1 cellular context compared by ENCODE assay signal in the genomic region with DNA sequence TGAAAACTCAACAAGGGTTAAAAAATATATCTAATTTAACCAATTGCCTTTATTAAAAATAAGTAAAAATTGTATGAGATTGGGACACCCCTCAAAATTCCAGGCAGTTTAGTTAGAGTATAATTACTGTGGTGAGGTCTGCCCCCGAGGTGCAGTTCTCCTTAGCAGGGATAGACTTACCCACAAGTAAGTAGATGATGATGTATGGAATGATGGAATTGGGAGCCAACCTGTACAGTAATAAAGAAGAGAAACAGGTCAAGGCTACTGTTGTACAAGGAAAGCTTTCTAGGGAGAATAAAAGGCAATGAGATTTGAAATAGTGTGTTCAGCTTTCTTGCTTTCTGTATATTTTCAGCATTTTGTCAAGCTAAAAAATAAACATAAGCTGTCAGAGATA.
TF ChIP-seq lines count a peak whose summit lies in the region.

No MANE protein-coding gene starts in this region.

TF ChIP-seq in GM23338, 12 proteins besides CTCF, POLR2A, EP300 and RAD21 (continued from another document):
- TF ChIP-seq, protein P1, sequence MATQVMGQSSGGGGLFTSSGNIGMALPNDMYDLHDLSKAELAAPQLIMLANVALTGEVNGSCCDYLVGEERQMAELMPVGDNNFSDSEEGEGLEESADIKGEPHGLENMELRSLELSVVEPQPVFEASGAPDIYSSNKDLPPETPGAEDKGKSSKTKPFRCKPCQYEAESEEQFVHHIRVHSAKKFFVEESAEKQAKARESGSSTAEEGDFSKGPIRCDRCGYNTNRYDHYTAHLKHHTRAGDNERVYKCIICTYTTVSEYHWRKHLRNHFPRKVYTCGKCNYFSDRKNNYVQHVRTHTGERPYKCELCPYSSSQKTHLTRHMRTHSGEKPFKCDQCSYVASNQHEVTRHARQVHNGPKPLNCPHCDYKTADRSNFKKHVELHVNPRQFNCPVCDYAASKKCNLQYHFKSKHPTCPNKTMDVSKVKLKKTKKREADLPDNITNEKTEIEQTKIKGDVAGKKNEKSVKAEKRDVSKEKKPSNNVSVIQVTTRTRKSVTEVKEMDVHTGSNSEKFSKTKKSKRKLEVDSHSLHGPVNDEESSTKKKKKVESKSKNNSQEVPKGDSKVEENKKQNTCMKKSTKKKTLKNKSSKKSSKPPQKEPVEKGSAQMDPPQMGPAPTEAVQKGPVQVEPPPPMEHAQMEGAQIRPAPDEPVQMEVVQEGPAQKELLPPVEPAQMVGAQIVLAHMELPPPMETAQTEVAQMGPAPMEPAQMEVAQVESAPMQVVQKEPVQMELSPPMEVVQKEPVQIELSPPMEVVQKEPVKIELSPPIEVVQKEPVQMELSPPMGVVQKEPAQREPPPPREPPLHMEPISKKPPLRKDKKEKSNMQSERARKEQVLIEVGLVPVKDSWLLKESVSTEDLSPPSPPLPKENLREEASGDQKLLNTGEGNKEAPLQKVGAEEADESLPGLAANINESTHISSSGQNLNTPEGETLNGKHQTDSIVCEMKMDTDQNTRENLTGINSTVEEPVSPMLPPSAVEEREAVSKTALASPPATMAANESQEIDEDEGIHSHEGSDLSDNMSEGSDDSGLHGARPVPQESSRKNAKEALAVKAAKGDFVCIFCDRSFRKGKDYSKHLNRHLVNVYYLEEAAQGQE (IDR thresholded peaks at IDR 0.05; ENCODE audit: unreplicated experiment): no peak
- TF ChIP-seq ZNF114 (CRISPR knock-in tag; IDR thresholded peaks at IDR 0.05) (no peak), CREB1 (CRISPR knock-in tag; IDR thresholded peaks at IDR 0.05; ENCODE audit: low read depth) (no peak), EZH2phosphoT487 (IDR thresholded peaks at IDR 0.05; ENCODE audit: unreplicated experiment) (no peak), JUNB (IDR thresholded peaks at IDR 0.05; ENCODE audit: unreplicated experiment) (no peak), STAT1 (IDR thresholded peaks at IDR 0.05; ENCODE audit: unreplicated experiment) (no peak)
- TF ChIP-seq, protein P2, sequence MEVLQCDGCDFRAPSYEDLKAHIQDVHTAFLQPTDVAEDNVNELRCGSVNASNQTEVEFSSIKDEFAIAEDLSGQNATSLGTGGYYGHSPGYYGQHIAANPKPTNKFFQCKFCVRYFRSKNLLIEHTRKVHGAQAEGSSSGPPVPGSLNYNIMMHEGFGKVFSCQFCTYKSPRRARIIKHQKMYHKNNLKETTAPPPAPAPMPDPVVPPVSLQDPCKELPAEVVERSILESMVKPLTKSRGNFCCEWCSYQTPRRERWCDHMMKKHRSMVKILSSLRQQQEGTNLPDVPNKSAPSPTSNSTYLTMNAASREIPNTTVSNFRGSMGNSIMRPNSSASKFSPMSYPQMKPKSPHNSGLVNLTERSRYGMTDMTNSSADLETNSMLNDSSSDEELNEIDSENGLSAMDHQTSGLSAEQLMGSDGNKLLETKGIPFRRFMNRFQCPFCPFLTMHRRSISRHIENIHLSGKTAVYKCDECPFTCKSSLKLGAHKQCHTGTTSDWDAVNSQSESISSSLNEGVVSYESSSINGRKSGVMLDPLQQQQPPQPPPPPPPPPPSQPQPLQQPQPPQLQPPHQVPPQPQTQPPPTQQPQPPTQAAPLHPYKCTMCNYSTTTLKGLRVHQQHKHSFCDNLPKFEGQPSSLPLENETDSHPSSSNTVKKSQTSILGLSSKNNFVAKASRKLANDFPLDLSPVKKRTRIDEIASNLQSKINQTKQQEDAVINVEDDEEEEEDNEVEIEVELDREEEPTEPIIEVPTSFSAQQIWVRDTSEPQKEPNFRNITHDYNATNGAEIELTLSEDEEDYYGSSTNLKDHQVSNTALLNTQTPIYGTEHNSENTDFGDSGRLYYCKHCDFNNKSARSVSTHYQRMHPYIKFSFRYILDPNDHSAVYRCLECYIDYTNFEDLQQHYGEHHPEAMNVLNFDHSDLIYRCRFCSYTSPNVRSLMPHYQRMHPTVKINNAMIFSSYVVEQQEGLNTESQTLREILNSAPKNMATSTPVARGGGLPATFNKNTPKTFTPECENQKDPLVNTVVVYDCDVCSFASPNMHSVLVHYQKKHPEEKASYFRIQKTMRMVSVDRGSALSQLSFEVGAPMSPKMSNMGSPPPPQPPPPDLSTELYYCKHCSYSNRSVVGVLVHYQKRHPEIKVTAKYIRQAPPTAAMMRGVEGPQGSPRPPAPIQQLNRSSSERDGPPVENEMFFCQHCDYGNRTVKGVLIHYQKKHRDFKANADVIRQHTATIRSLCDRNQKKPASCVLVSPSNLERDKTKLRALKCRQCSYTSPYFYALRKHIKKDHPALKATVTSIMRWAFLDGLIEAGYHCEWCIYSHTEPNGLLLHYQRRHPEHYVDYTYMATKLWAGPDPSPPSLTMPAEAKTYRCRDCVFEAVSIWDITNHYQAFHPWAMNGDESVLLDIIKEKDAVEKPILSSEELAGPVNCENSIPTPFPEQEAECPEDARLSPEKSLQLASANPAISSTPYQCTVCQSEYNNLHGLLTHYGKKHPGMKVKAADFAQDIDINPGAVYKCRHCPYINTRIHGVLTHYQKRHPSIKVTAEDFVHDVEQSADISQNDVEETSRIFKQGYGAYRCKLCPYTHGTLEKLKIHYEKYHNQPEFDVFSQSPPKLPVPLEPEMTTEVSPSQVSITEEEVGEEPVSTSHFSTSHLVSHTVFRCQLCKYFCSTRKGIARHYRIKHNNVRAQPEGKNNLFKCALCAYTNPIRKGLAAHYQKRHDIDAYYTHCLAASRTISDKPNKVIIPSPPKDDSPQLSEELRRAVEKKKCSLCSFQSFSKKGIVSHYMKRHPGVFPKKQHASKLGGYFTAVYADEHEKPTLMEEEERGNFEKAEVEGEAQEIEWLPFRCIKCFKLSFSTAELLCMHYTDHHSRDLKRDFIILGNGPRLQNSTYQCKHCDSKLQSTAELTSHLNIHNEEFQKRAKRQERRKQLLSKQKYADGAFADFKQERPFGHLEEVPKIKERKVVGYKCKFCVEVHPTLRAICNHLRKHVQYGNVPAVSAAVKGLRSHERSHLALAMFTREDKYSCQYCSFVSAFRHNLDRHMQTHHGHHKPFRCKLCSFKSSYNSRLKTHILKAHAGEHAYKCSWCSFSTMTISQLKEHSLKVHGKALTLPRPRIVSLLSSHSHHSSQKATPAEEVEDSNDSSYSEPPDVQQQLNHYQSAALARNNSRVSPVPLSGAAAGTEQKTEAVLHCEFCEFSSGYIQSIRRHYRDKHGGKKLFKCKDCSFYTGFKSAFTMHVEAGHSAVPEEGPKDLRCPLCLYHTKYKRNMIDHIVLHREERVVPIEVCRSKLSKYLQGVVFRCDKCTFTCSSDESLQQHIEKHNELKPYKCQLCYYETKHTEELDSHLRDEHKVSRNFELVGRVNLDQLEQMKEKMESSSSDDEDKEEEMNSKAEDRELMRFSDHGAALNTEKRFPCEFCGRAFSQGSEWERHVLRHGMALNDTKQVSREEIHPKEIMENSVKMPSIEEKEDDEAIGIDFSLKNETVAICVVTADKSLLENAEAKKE (CRISPR knock-in tag; IDR thresholded peaks at IDR 0.05): no peak
